8 cellular contexts compared by ENCODE assay signal in genomic region chr9:131394464-131395026, GRCh38. TPM values are rescaled to one million over a fixed set of nuclear protein-coding genes. Genes with fewer than 3 reads are reported as not detected.
DNase-seq lines count a peak whose midpoint lies in the region; ATAC-seq and TF ChIP-seq lines count a peak whose summit lies in the region.

No MANE protein-coding gene starts in this region.

- H3K4me1 ChIP-seq in heart right ventricle (peaks cover 25 to 57% (median 52%) of the 10 kb centered on the region in 9 donors), psoas muscle (peaks cover 52% of the 10 kb centered on the region)

- peak overlapping the region; percentile 82 to 99 (median 97) for H3K27ac ChIP-seq in heart right ventricle
- H3K27ac ChIP-seq in psoas muscle = peak overlapping the region; percentile 95

- peaks cover 4% of the 10 kb centered on the region for H3K36me3 Mint-ChIP-seq in activated naive CD8-positive, alpha-beta T cell treated with anti-CD3 and anti-CD28 coated beads, Interleukin-2, amount 10 ng/mL, durations not matched to agents 7 days and 5 days

- ATAC-seq in HG02678 (IDR thresholded peaks at IDR 0.05; ENCODE audit: unreplicated experiment) = peak; percentile 35
- peak; percentile 17 for ATAC-seq in activated naive CD8-positive, alpha-beta T cell treated with anti-CD3 and anti-CD28 coated beads, Interleukin-2, amount 10 ng/mL, durations not matched to agents 7 days and 5 days (ENCODE audit: low read depth)
- peak; percentile 47 to 63 (median 55) for ATAC-seq in heart right ventricle
- ATAC-seq in psoas muscle = peak; percentile 40 to 58 (median 51)

- H3K9me3 ChIP-seq in heart right ventricle (no peaks in the 10 kb centered on the region), psoas muscle (no peaks in the 10 kb centered on the region)

- TF ChIP-seq CTCF in heart right ventricle (IDR thresholded peaks at IDR 0.05) = no peak
- no peak for TF ChIP-seq CTCF in psoas muscle (IDR thresholded peaks at IDR 0.05)

- no peaks in the 10 kb centered on the region for H3K36me3 ChIP-seq in heart right ventricle
- no peaks in the 10 kb centered on the region for H3K36me3 ChIP-seq in psoas muscle (ENCODE audit: insufficient read depth in 1 of 2, low read depth in 1 of 2)

- WGBS in heart right ventricle, 2 donors = 0 to 1% methylated on average over 26 to 61 of the region's 61 CpGs
- WGBS in psoas muscle, 3 donors = 0% methylated on average over 30 to 61 of the region's 61 CpGs

- H3K4me3 ChIP-seq in heart right ventricle = peak overlapping the region; percentile 51 to 88 (median 74)
- H3K4me3 ChIP-seq in psoas muscle = peak overlapping the region; percentile 76

- H3K27ac Mint-ChIP-seq in activated naive CD8-positive, alpha-beta T cell treated with anti-CD3 and anti-CD28 coated beads, Interleukin-2, amount 10 ng/mL, durations not matched to agents 7 days and 5 days = peak overlapping the region; percentile 95

- peak overlapping the region; percentile 94 for H3K4me3 Mint-ChIP-seq in activated naive CD8-positive, alpha-beta T cell treated with anti-CD3 and anti-CD28 coated beads, Interleukin-2, amount 10 ng/mL, durations not matched to agents 7 days and 5 days

- POLR2A ChIA-PET in activated naive CD8-positive, alpha-beta T cell treated with anti-CD3 and anti-CD28 coated beads, Interleukin-2, amount 10 ng/mL, durations not matched to agents 7 days and 5 days (lab: Charles Lee) = interaction anchor here (0.7 to 5.6 kb wide), 7 partner anchors 14 to 171 kb away, joined by 3 to 104 read pairs (median 4); partner anchors contain the start of gene POMT1

- H3K27me3 ChIP-seq in heart right ventricle = no peaks in the 10 kb centered on the region
- H3K27me3 ChIP-seq in psoas muscle (ENCODE audit: insufficient read depth in 3 of 3, low read length in 2 of 3) = no peaks in the 10 kb centered on the region

- intact Hi-C loops in heart right ventricle (cut with DNase I) (loop anchor here in 5 of 10 donors (1.0 to 10.0 kb wide), 4 partner anchors 21 to 88 kb away; no protein-coding TSS in a partner anchor), psoas muscle (cut with DNase I) (loop anchor here in 1 of 2 donors (2.0 to 5.0 kb wide), 2 partner anchors 28 to 83 kb away; no protein-coding TSS in a partner anchor)

- peak; percentile 27 for TF ChIP-seq POLR2A in GM15510 (IDR thresholded peaks at IDR 0.05; ENCODE audit: borderline replicate concordance, extremely low read depth, insufficient read length)

- peak; percentile 46 for DNase-seq in RKO (ENCODE audit: low spot score)
- peak; percentile 82 for DNase-seq in activated naive CD8-positive, alpha-beta T cell treated with anti-CD3 and anti-CD28 coated beads, Interleukin-2, amount 10 ng/mL, durations not matched to agents 7 days and 5 days
- DNase-seq in heart right ventricle = peak; percentile 54 to 66
- DNase-seq in psoas muscle = peak; percentile 64 to 80
- DNase-seq in iPS-NIHi11 (ENCODE audit: low spot score) = no peak
- DNase-seq in NCI-H2029 treated with DMSO at 0.1 percent for 48 hours (lab: John Stamatoyannopoulos, UW) = no peak

- peaks cover 40% of the 10 kb centered on the region for H3K4me1 Mint-ChIP-seq in activated naive CD8-positive, alpha-beta T cell treated with anti-CD3 and anti-CD28 coated beads, Interleukin-2, amount 10 ng/mL, durations not matched to agents 7 days and 5 days

- no peaks in the 10 kb centered on the region for H3K27me3 Mint-ChIP-seq in activated naive CD8-positive, alpha-beta T cell treated with anti-CD3 and anti-CD28 coated beads, Interleukin-2, amount 10 ng/mL, durations not matched to agents 7 days and 5 days

- no peaks in the 10 kb centered on the region for H3K9me3 Mint-ChIP-seq in activated naive CD8-positive, alpha-beta T cell treated with anti-CD3 and anti-CD28 coated beads, Interleukin-2, amount 10 ng/mL, durations not matched to agents 7 days and 5 days

RNA-seq across cellular contexts. Expression of gene PRRC2B, which starts 0.7 kb away (rescaled TPM):
- 100 to 1,000 TPM; 300 to 309 TPM for total RNA-seq in activated naive CD8-positive, alpha-beta T cell treated with anti-CD3 and anti-CD28 coated beads, Interleukin-2, amount 10 ng/mL, durations not matched to agents 7 days and 5 days
- total RNA-seq in heart right ventricle = 100 to 1,000 TPM; 107 to 153 (median 132) TPM
- 10 to 100 TPM; 26.4 to 77.1 TPM for polyA plus RNA-seq in heart right ventricle
- total RNA-seq in psoas muscle = 100 to 1,000 TPM in 1 of 4 donors, 10 to 100 TPM in 3; 63.6 to 114 (median 78.7) TPM
- 10 to 100 TPM; 22.7 to 42.1 (median 27.5) TPM for polyA plus RNA-seq in psoas muscle

Comparison
In these comparisons a context has a peak if more than half of its experiments do, and no peak if none do; other contexts are left out.
1. DNase-seq: peak in RKO (single experiment), activated naive CD8-positive, alpha-beta T cell treated with anti-CD3 and anti-CD28 coated beads, Interleukin-2, amount 10 ng/mL, durations not matched to agents 7 days and 5 days (single experiment), heart right ventricle (2 of 2) and psoas muscle (2 of 2); none in iPS-NIHi11 (single experiment) and NCI-H2029 treated with DMSO at 0.1 percent for 48 hours (single experiment).
2. Peak in every context shown above with its lines, with median percentiles within 50 percentile points of each other: ATAC-seq.